Comparison of ENCODE assay signal across 9 cellular contexts in the genomic region with DNA sequence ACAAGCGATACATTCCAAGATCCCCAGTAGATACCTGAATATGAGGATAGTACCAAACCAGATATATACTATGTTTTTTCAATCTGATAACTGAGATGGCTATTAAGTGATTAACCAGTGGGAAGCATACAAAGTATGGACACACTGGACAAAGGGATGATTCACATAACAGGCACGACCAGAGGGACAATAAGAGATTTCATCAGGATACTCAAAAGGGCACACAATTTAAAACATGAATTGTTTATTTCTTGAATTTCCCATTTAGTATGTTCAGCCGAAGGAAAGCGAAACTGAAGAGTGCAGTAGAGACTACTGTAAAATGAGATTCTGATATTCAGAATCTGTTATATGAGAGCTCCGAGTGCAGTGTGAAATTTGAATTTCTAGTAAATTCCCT.
DNase-seq lines count a peak whose midpoint lies in the region; ATAC-seq and TF ChIP-seq lines count a peak whose summit lies in the region.
"Had no signal": no experiment of that assay in that cellular context is flagged by ENCODE, and none has a peak within 500 bp of the region (broad histone marks: within the 10 kb centered on the region; RNA-seq: fewer than 3 reads in every experiment).

No MANE protein-coding gene starts in this region.

- DNase-seq in AG09319 (ENCODE audit: extremely low read depth, low read depth) (peak; percentile 14), RWPE2 (ENCODE audit: low spot score) (no peak), fibroblast of peridontal ligament (ENCODE audit: extremely low read depth) (peak; percentile 54), KG1 (lab: John Stamatoyannopoulos, UW) (no peak), NCI-H524 treated with DMSO at 0.1 percent for 48 hours (lab: John Stamatoyannopoulos, UW) (no peak)
- DNase-seq in activated CD4-positive, CD25-positive, alpha-beta regulatory T cell treated with anti-CD3 and anti-CD28 coated beads, Interleukin-2, amount 50 U/mL, for 72 hours = no peak
- DNase-seq: NCI-H1417 had no signal

- H3K9me3 ChIP-seq in RWPE2 (ENCODE audit: severe bottlenecking) = no peaks in the 10 kb centered on the region

- ATAC-seq in GM19463 (IDR thresholded peaks at IDR 0.05; ENCODE audit: unreplicated experiment) = peak; percentile 26
- peak; percentile 64; the same call in 2 of the 3 replicates for ATAC-seq in RWPE2 (ENCODE audit: low read depth)
- no peak for ATAC-seq in HG02798 (IDR thresholded peaks at IDR 0.05; ENCODE audit: poor library complexity, unreplicated experiment)

- no peak overlapping the region for H3K4me3 ChIP-seq in RWPE2 (ENCODE audit: severe bottlenecking)

- H3K36me3 ChIP-seq in RWPE2 (ENCODE audit: low read depth) = peaks cover 20% of the 10 kb centered on the region

- H3K27me3 ChIP-seq in RWPE2 (ENCODE audit: insufficient read depth, poor library complexity, severe bottlenecking) = no peaks in the 10 kb centered on the region

- peaks cover 18% of the 10 kb centered on the region for H3K4me1 ChIP-seq in RWPE2 (ENCODE audit: insufficient read depth, poor library complexity, severe bottlenecking)

- no peak for TF ChIP-seq CTCF in AG09319 (IDR thresholded peaks at IDR 0.05; ENCODE audit: low read depth, low read length)
- TF ChIP-seq CTCF in RWPE2 (IDR thresholded peaks at IDR 0.05; ENCODE audit: poor library complexity, severe bottlenecking) = no peak

- H3K27ac ChIP-seq in RWPE2 (ENCODE audit: poor library complexity, severe bottlenecking) = no peak overlapping the region

Comparison
In these comparisons a context has a peak if more than half of its experiments do, and no peak if none do; other contexts are left out.
1. DNase-seq: peak in AG09319 (single experiment) and fibroblast of peridontal ligament (single experiment); none in RWPE2 (single experiment), KG1 (single experiment), NCI-H524 treated with DMSO at 0.1 percent for 48 hours (single experiment) and activated CD4-positive, CD25-positive, alpha-beta regulatory T cell treated with anti-CD3 and anti-CD28 coated beads, Interleukin-2, amount 50 U/mL, for 72 hours (single experiment).